In the genomic region with DNA sequence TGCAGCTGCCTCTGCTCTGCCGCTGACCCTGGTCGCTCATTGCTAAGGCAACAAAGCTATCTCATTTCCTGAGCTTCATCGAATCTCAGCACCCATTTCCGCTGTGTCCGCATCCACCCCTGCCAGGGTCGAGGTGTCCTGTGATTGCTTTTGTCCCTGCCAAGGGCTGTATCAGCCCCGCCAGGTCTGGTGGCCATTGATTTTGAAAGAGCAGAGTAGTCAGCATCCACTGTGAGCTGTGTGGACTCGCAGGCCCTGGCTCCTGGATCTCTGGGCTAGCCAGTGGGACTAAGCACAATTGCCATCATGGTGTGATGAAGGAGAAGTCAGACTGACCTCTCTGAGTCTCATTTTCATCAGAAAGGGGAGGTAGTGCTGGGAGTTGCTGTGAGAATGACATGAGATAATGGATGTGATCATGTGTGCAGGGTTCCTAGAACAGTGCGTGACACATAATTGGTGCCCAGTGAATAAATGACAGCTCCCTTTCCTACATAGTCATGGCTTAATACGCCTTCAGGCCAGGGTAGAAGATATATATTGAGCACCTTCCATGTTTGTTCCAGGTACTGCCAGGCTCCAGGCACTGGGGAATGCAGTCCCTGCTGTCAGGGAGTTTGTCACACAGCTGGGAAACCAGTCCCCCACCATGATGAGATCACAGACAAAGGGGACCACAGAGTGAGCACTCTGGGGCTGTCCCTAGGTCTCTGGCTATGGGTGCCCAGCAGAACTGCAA, we compare ENCODE assay signal across 15 cellular contexts. TPM values are rescaled to one million over a fixed set of nuclear protein-coding genes. Genes with fewer than 3 reads are reported as not detected.
A peak's percentile ranks its signal among the peaks of the same experiment; 100 is the strongest.
DNase-seq lines count a peak whose midpoint lies in the region; ATAC-seq and TF ChIP-seq lines count a peak whose summit lies in the region.
"Had no signal": no experiment of that assay in that cellular context is flagged by ENCODE, and none has a peak within 500 bp of the region (broad histone marks: within the 10 kb centered on the region; RNA-seq: fewer than 3 reads in every experiment).

No MANE protein-coding gene starts in this region.

- H3F3A ChIP-seq in SK-N-SH (replicated peaks; ENCODE audit: insufficient read depth), result peaks cover 5% of the 10 kb centered on the region

- TF ChIP-seq CTCF in SK-N-SH (IDR thresholded peaks at IDR 0.05), result no peak
- TF ChIP-seq CTCF in heart left ventricle (IDR thresholded peaks at IDR 0.05), result no peak

- no peak for TF ChIP-seq EP300 in SK-N-SH (IDR thresholded peaks at IDR 0.05; ENCODE audit: borderline replicate concordance in 1 of 2, low read depth in 1 of 2, low read length in 1 of 2)

- H3K27me3 ChIP-seq in Karpas-422 (ENCODE audit: low read length) (no peaks in the 10 kb centered on the region), SK-N-SH (ENCODE audit: insufficient read depth) (no peaks in the 10 kb centered on the region), heart left ventricle (no peaks in the 10 kb centered on the region)
- H3K27me3 ChIP-seq: cardiac muscle cell, testis had no signal

- H2AFZ ChIP-seq in Karpas-422 (ENCODE audit: low read length), result no peak overlapping the region
- no peak overlapping the region for H2AFZ ChIP-seq in SK-N-SH (ENCODE audit: low read depth)

- in situ Hi-C loops in KBM-7 (cut with MboI; ENCODE audit: low pct_unique_long_range_greater_than_20kb, low sequenced_read_pairs), result no loop called here

- no peak overlapping the region for H3K9ac ChIP-seq in Karpas-422 (ENCODE audit: low read length)
- no peak overlapping the region for H3K9ac ChIP-seq in SK-N-SH

- no peak for TF ChIP-seq POLR2A in heart left ventricle (IDR thresholded peaks at IDR 0.05)

- H3K9me3 ChIP-seq in Karpas-422 (ENCODE audit: low read length) (no peaks in the 10 kb centered on the region), SK-N-SH (no peaks in the 10 kb centered on the region), heart left ventricle (no peaks in the 10 kb centered on the region)
- H3K9me3 ChIP-seq: testis had no signal

- H3K27ac ChIP-seq in Karpas-422 (ENCODE audit: low read length) (no peak overlapping the region), SK-N-SH (ENCODE audit: low read depth in 2 of 2, low read length in 1 of 2) (peak overlapping the region; percentile 5 to 72; a peak in 3 of 4 replicates), heart left ventricle (peak overlapping the region in 6 of 12 donors; percentile 38 to 68 (median 52))
- H3K27ac ChIP-seq: cardiac muscle cell, testis had no signal

- H3K36me3 ChIP-seq in Karpas-422 (ENCODE audit: insufficient read depth, low read length), result no peaks in the 10 kb centered on the region
- peaks cover 4 to 30% of the 10 kb centered on the region in 2 experiments for H3K36me3 ChIP-seq in SK-N-SH (replicated peaks in 1 of 2; ENCODE audit: control insufficient read depth in 1 of 2, insufficient read depth in 2 of 2, low read length in 1 of 2)
- no peaks in the 10 kb centered on the region for H3K36me3 ChIP-seq in heart left ventricle
- H3K36me3 ChIP-seq: cardiac muscle cell had no signal

- H3K4me1 ChIP-seq in Karpas-422 (ENCODE audit: low read length) (peaks cover 12% of the 10 kb centered on the region), SK-N-SH (ENCODE audit: control insufficient read depth in 1 of 2, insufficient read depth in 2 of 2, low read depth in 1 of 2, low read length in 1 of 2) (peaks cover 0 to 34% of the 10 kb centered on the region in 2 experiments; a peak in 2 of 4 replicates), heart left ventricle (peaks cover 10 to 75% (median 54%) of the 10 kb centered on the region in 12 donors)
- H3K4me1 ChIP-seq: testis had no signal

- H3K9me2 ChIP-seq in Karpas-422 (replicated peaks; ENCODE audit: insufficient read depth, low read length) (no peaks in the 10 kb centered on the region), SK-N-SH (no peaks in the 10 kb centered on the region)

- 81% methylated on average over 8 of the region's 10 CpGs for WGBS in SK-N-SH (ENCODE audit: low lambda C conversion rate)
- 55 to 67% (median 61%) methylated on average over 10 of the region's 10 CpGs for WGBS in heart left ventricle, 4 donors

- H3K4me2 ChIP-seq in Karpas-422 (ENCODE audit: low read depth, low read length, poor library complexity, severe bottlenecking) (no peak overlapping the region), SK-N-SH (no peak overlapping the region)

- H4K20me1 ChIP-seq in Karpas-422 (ENCODE audit: insufficient read depth, low read depth, low read length), result no peaks in the 10 kb centered on the region
- H4K20me1 ChIP-seq in SK-N-SH (ENCODE audit: insufficient read depth), result peaks cover 97% of the 10 kb centered on the region

- no peaks in the 10 kb centered on the region for H3K79me2 ChIP-seq in Karpas-422 (ENCODE audit: low read length)
- H3K79me2 ChIP-seq in SK-N-SH (ENCODE audit: insufficient read depth), result peaks cover 100% of the 10 kb centered on the region

- intact Hi-C loops in heart left ventricle (cut with DNase I), result loop anchor here in 1 of 10 donors (5.0 kb wide), 1 partner anchor 56 kb away; no protein-coding TSS in a partner anchor

- peak; percentile 43 to 56 (median 46) for ATAC-seq in heart left ventricle
- no peak for ATAC-seq in GM21529 (IDR thresholded peaks at IDR 0.05; ENCODE audit: unreplicated experiment)

- POLR2A ChIA-PET in SK-N-SH (lab: Yijun Ruan, JAX), result interaction anchor here (1.3 kb wide), 1 partner anchor 11 kb away, joined by 3 read pairs; no protein-coding TSS in a partner anchor

- TF ChIP-seq RAD21 in SK-N-SH (IDR thresholded peaks at IDR 0.05; ENCODE audit: low read length), result no peak

- H3K4me3 ChIP-seq in Karpas-422 (ENCODE audit: low read length) (no peak overlapping the region), SK-N-SH (ENCODE audit: low read depth in 2 of 2, low read length in 1 of 2) (no peak overlapping the region), heart left ventricle (no peak overlapping the region)
- H3K4me3 ChIP-seq: cardiac muscle cell, testis had no signal

- DNase-seq in Karpas-422 (peak; percentile 74), SK-N-SH (peak; percentile 58), heart left ventricle (peak in 2 of 5 donors; percentile 29 to 59), retina (peak; percentile 59), EL (no peak), KBM-7 (no peak)
- no peak for DNase-seq in stimulated activated CD4-positive, alpha-beta T cell treated with anti-CD3 and anti-CD28 coated beads, Interleukin-1b, Interleukin-23, amount 100 ng/mL, for 48 hours
- DNase-seq: activated naive CD4-positive, alpha-beta T cell treated with anti-CD3 and anti-CD28 coated beads for 36 hours; CD4-positive, CD25-positive, alpha-beta regulatory T cell; GDM1; midbrain; NCI-H2029; testis had no signal

- CTCF ChIA-PET in SK-N-SH (lab: Yijun Ruan, JAX), result interaction anchor here (0.8 to 2.7 kb wide), 8 partner anchors 11 to 222 kb away, joined by 3 to 15 read pairs (median 4); no protein-coding TSS in a partner anchor

TF ChIP-seq in SK-N-SH, 30 proteins besides CTCF, POLR2A, EP300 and RAD21 (continues in another document):
- TF ChIP-seq GABPA (IDR thresholded peaks at IDR 0.05; ENCODE audit: low read depth) (no peak), NFIC (IDR thresholded peaks at IDR 0.05; ENCODE audit: borderline replicate concordance) (no peak), TCF12 (IDR thresholded peaks at IDR 0.05) (no peak)
- TF ChIP-seq, protein P1, sequence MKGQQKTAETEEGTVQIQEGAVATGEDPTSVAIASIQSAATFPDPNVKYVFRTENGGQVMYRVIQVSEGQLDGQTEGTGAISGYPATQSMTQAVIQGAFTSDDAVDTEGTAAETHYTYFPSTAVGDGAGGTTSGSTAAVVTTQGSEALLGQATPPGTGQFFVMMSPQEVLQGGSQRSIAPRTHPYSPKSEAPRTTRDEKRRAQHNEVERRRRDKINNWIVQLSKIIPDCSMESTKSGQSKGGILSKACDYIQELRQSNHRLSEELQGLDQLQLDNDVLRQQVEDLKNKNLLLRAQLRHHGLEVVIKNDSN (IDR thresholded peaks at IDR 0.05; ENCODE audit: borderline replicate concordance, low read depth), result no peak
- TF ChIP-seq, protein P2, sequence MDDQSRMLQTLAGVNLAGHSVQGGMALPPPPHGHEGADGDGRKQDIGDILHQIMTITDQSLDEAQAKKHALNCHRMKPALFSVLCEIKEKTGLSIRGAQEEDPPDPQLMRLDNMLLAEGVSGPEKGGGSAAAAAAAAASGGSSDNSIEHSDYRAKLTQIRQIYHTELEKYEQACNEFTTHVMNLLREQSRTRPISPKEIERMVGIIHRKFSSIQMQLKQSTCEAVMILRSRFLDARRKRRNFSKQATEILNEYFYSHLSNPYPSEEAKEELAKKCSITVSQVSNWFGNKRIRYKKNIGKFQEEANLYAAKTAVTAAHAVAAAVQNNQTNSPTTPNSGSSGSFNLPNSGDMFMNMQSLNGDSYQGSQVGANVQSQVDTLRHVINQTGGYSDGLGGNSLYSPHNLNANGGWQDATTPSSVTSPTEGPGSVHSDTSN (IDR thresholded peaks at IDR 0.05), result no peak
- TF ChIP-seq, protein P3, sequence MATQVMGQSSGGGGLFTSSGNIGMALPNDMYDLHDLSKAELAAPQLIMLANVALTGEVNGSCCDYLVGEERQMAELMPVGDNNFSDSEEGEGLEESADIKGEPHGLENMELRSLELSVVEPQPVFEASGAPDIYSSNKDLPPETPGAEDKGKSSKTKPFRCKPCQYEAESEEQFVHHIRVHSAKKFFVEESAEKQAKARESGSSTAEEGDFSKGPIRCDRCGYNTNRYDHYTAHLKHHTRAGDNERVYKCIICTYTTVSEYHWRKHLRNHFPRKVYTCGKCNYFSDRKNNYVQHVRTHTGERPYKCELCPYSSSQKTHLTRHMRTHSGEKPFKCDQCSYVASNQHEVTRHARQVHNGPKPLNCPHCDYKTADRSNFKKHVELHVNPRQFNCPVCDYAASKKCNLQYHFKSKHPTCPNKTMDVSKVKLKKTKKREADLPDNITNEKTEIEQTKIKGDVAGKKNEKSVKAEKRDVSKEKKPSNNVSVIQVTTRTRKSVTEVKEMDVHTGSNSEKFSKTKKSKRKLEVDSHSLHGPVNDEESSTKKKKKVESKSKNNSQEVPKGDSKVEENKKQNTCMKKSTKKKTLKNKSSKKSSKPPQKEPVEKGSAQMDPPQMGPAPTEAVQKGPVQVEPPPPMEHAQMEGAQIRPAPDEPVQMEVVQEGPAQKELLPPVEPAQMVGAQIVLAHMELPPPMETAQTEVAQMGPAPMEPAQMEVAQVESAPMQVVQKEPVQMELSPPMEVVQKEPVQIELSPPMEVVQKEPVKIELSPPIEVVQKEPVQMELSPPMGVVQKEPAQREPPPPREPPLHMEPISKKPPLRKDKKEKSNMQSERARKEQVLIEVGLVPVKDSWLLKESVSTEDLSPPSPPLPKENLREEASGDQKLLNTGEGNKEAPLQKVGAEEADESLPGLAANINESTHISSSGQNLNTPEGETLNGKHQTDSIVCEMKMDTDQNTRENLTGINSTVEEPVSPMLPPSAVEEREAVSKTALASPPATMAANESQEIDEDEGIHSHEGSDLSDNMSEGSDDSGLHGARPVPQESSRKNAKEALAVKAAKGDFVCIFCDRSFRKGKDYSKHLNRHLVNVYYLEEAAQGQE (IDR thresholded peaks at IDR 0.05; ENCODE audit: low read depth, low read length), result no peak

RNA-seq across cellular contexts. Expression of a gene that starts 32.1 kb away (rescaled TPM):
- total RNA-seq in Karpas-422 (2014; rRNA removed; shearing (Covaris generic); ENCODE audit: low replicate concordance), result 0.83 and 2.9 TPM in 2 replicates
- 13.3 and 16.1 TPM in 2 replicates for polyA plus RNA-seq in SK-N-SH (2012; rRNA removed)
- 11.1 and 14.3 TPM in 2 replicates for polyA plus RNA-seq in SK-N-SH (2012; cell fraction: cytosol; rRNA removed)
- 39.7 and 44.9 TPM in 2 replicates for polyA plus RNA-seq in SK-N-SH (2012; cell fraction: nucleus; rRNA removed)
- total RNA-seq in heart left ventricle, result 100 to 1,000 TPM in 1 of 9 donors, 10 to 100 TPM in 8; 58.0 to 107 (median 85.0) TPM
- polyA plus RNA-seq in heart left ventricle, result 10 to 100 TPM; 30.5 to 37.6 TPM

Comparison
In these comparisons a context has a peak if more than half of its experiments do, and no peak if none do; other contexts are left out.
1. DNase-seq: peak in Karpas-422 (single experiment), SK-N-SH (single experiment) and retina (single experiment); none in stimulated activated CD4-positive, alpha-beta T cell treated with anti-CD3 and anti-CD28 coated beads, Interleukin-1b, Interleukin-23, amount 100 ng/mL, for 48 hours (single experiment), EL (single experiment) and KBM-7 (single experiment).
2. RNA of a gene that starts 32.1 kb away (total RNA-seq): 58.0 to 107 TPM in heart left ventricle; 0.83 to 2.9 TPM in Karpas-422; every median in the first group is over 10 times any median in the second.